ENCODE assay signal across 11 cellular contexts in the genomic region with DNA sequence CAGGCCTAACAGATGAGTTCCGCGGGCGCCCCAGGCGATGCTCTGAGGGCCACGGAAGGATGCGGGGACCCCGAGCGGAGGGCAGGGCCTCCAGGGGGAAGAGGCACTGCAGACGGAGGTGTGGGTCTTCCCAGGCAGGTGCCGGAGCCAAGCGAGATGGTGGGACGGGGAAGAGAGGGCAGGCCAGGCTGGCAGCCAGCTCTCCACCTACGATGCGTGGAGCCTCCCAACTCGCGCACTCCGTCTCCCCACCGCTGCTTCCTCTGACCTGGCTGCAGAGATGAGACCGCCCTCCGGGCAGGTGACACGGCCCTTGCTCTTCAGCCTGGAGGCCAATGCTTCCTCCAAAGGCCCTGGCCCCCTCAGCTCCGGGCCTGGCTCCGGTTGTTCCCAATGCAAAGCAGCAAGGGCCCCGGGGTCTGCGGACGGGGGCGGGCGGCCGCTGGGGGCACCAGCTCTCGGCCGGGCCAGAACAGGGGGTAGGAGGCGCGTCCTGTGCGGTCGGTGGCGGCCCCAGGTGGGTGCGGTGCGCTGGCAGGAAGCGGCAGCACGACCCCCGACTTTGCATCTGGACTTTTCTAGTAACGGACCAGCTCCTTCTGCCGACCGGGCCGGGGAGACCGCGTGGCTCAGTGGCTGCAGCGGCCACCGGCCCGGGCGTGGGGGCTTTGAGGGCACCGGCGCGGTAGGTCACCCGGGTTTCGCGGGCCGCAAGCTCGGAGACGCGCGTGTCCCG. TPM values are rescaled to one million over a fixed set of nuclear protein-coding genes. Genes with fewer than 3 reads are reported as not detected.
DNase-seq lines count a peak whose midpoint lies in the region; ATAC-seq lines count a peak whose summit lies in the region.
"Had no signal": no experiment of that assay in that cellular context is flagged by ENCODE, and none has a peak within 500 bp of the region (broad histone marks: within the 10 kb centered on the region; RNA-seq: fewer than 3 reads in every experiment).

No MANE protein-coding gene starts in this region.

- H3K27me3 Mint-ChIP-seq in activated T-cell treated with anti-CD3 and anti-CD28 coated beads, Interleukin-2, amount 50 U/mL, for 4 hours (ENCODE audit: low read depth) = peaks cover 5% of the 10 kb centered on the region
- H3K27me3 Mint-ChIP-seq in naive B cell = peaks cover 14 to 48% (median 24%) of the 10 kb centered on the region in 3 donors

- ATAC-seq in activated T-cell treated with anti-CD3 and anti-CD28 coated beads, Interleukin-2, amount 50 U/mL, for 4 hours = no peak
- peak; percentile 15 to 18 for ATAC-seq in naive B cell (ENCODE audit: low read depth in 2 of 2)

- 18 to 19% methylated on average over 63 of the region's 63 CpGs for WGBS in ectodermal cell, 2 experiments
- WGBS in thymus = 14% methylated on average over 63 of the region's 63 CpGs

- H3K27ac ChIP-seq in ectodermal cell (ENCODE audit: insufficient read depth, low read depth, low read length, poor library complexity, severe bottlenecking) = no peak overlapping the region
- H3K27ac ChIP-seq in thymus (ENCODE audit: low read depth) = no peak overlapping the region
- H3K27ac ChIP-seq: thyroid gland had no signal

- H3K4me1 ChIP-seq in ectodermal cell (ENCODE audit: control insufficient read depth, insufficient read depth, low read length) (peaks cover 30% of the 10 kb centered on the region), thymus (ENCODE audit: control insufficient read depth, insufficient read depth, low read length) (peaks cover 2% of the 10 kb centered on the region)

- H3K4me1 Mint-ChIP-seq in activated T-cell treated with anti-CD3 and anti-CD28 coated beads, Interleukin-2, amount 50 U/mL, for 4 hours (ENCODE audit: low read depth) = peaks cover 15% of the 10 kb centered on the region
- peaks cover 0 to 12% (median 4%) of the 10 kb centered on the region in 3 donors for H3K4me1 Mint-ChIP-seq in naive B cell

- H3K9me3 ChIP-seq in ectodermal cell (ENCODE audit: control insufficient read depth, low read length) = no peaks in the 10 kb centered on the region
- no peaks in the 10 kb centered on the region for H3K9me3 ChIP-seq in thymus (ENCODE audit: control insufficient read depth)
- H3K9me3 ChIP-seq: thyroid gland had no signal

- DNase-seq in activated T-cell treated with anti-CD3 and anti-CD28 coated beads, Interleukin-2, amount 50 U/mL, for 4 hours = no peak
- DNase-seq in activated T-cell treated with anti-CD3 and anti-CD28 coated beads, Interleukin-2, amount 50 U/mL, for 48 hours = no peak
- DNase-seq in naive B cell = no peak
- DNase-seq in HuH-7.5 (ENCODE audit: low spot score) = no peak
- DNase-seq in HUDEP-2 (lab: John Stamatoyannopoulos, UW; ENCODE audit: unreplicated experiment in 76 of 76) = no peak
- no peak for DNase-seq in AML-193 (lab: John Stamatoyannopoulos, UW)
- DNase-seq: activated CD8-positive, alpha-beta memory T cell treated with anti-CD3 and anti-CD28 coated beads, Interleukin-2, amount 10 ng/mL, durations not matched to agents 7 days and 5 days; NCI-H146 had no signal

- no peaks in the 10 kb centered on the region for H3K9me3 Mint-ChIP-seq in activated T-cell treated with anti-CD3 and anti-CD28 coated beads, Interleukin-2, amount 50 U/mL, for 4 hours
- H3K9me3 Mint-ChIP-seq in naive B cell = no peaks in the 10 kb centered on the region

- H3K27ac Mint-ChIP-seq in naive B cell = peak overlapping the region in 1 of 6 donors; percentile 63
- H3K27ac Mint-ChIP-seq: activated CD8-positive, alpha-beta memory T cell treated with anti-CD3 and anti-CD28 coated beads, Interleukin-2, amount 10 ng/mL, durations not matched to agents 7 days and 5 days had no signal

- peak overlapping the region; percentile 26 for H3K4me3 Mint-ChIP-seq in activated T-cell treated with anti-CD3 and anti-CD28 coated beads, Interleukin-2, amount 50 U/mL, for 4 hours
- peak overlapping the region in 6 of 8 donors; percentile 34 to 75 (median 54) for H3K4me3 Mint-ChIP-seq in naive B cell
- H3K4me3 Mint-ChIP-seq: activated CD8-positive, alpha-beta memory T cell treated with anti-CD3 and anti-CD28 coated beads, Interleukin-2, amount 10 ng/mL, durations not matched to agents 7 days and 5 days had no signal

- no peaks in the 10 kb centered on the region for H3K36me3 Mint-ChIP-seq in activated T-cell treated with anti-CD3 and anti-CD28 coated beads, Interleukin-2, amount 50 U/mL, for 4 hours (ENCODE audit: insufficient read depth)
- no peaks in the 10 kb centered on the region for H3K36me3 Mint-ChIP-seq in naive B cell
- H3K36me3 Mint-ChIP-seq: activated CD8-positive, alpha-beta memory T cell treated with anti-CD3 and anti-CD28 coated beads, Interleukin-2, amount 10 ng/mL, durations not matched to agents 7 days and 5 days had no signal

- H3K27me3 ChIP-seq in ectodermal cell (ENCODE audit: control insufficient read depth, insufficient read depth, low read length, poor library complexity, severe bottlenecking) (peaks cover 71% of the 10 kb centered on the region), thymus (ENCODE audit: control insufficient read depth, insufficient read depth) (peaks cover 54% of the 10 kb centered on the region)

- H3K4me3 ChIP-seq in ectodermal cell (ENCODE audit: insufficient read depth, low read depth, low read length) (peak overlapping the region; percentile 35), thymus (ENCODE audit: low read length) (peak overlapping the region; percentile 57)

- H3K36me3 ChIP-seq in ectodermal cell (ENCODE audit: control insufficient read depth, insufficient read depth, low read length) (no peaks in the 10 kb centered on the region), thymus (ENCODE audit: control insufficient read depth, insufficient read depth) (no peaks in the 10 kb centered on the region)
- H3K36me3 ChIP-seq: thyroid gland had no signal

RNA-seq across cellular contexts. Expression of gene SOX8, which starts 1.5 kb away (rescaled TPM):
- 1 to 10 TPM; 2.6 to 4.0 (median 3.5) TPM for total RNA-seq in activated T-cell treated with anti-CD3 and anti-CD28 coated beads, Interleukin-2, amount 50 U/mL, for 4 hours
- polyA plus RNA-seq in ectodermal cell (2013, experiment 1 of 4) = 2.9 TPM
- 3.7 TPM for polyA plus RNA-seq in ectodermal cell (2013, experiment 2 of 4)
- 4.2 TPM for polyA plus RNA-seq in ectodermal cell (2013, experiment 3 of 4)
- polyA plus RNA-seq in ectodermal cell (2013, experiment 4 of 4) = 4.1 TPM
- polyA plus RNA-seq in naive B cell (ENCODE audit: low read depth in 6 of 6) (not detected), thymus (2.1 TPM)

RNA-seq across cellular contexts. Expression of gene LMF1, which starts 9.2 kb away (rescaled TPM):
- 1 to 10 TPM; 7.7 to 9.9 (median 9.3) TPM for total RNA-seq in activated T-cell treated with anti-CD3 and anti-CD28 coated beads, Interleukin-2, amount 50 U/mL, for 4 hours
- polyA plus RNA-seq in ectodermal cell (2013, experiment 1 of 4) = 14.8 TPM
- polyA plus RNA-seq in ectodermal cell (2013, experiment 2 of 4) = 13.8 TPM
- 10.0 TPM for polyA plus RNA-seq in ectodermal cell (2013, experiment 3 of 4)
- polyA plus RNA-seq in ectodermal cell (2013, experiment 4 of 4) = 12.3 TPM
- 10 to 100 TPM in 5 of 6 donors, 1 to 10 TPM in 1; 8.2 to 19.6 (median 13.2) TPM for polyA plus RNA-seq in naive B cell (ENCODE audit: low read depth in 6 of 6)
- 22.8 TPM for polyA plus RNA-seq in thymus

Comparison
In these comparisons a context has a peak if more than half of its experiments do, and no peak if none do; other contexts are left out.
1. ATAC-seq: peak in naive B cell (2 of 2); none in activated T-cell treated with anti-CD3 and anti-CD28 coated beads, Interleukin-2, amount 50 U/mL, for 4 hours (0 of 2).